In genomic region chr2:106175084-106175850, GRCh38 we compare ENCODE assay signal across 25 cellular contexts. TPM values are rescaled to one million over a fixed set of nuclear protein-coding genes. Genes with fewer than 3 reads are reported as not detected.
DNase-seq lines count a peak whose midpoint lies in the region; ATAC-seq and TF ChIP-seq lines count a peak whose summit lies in the region.
"Had no signal": no experiment of that assay in that cellular context is flagged by ENCODE, and none has a peak within 500 bp of the region (broad histone marks: within the 10 kb centered on the region; RNA-seq: fewer than 3 reads in every experiment).

No MANE protein-coding gene starts in this region.

- H3K4me3 ChIP-seq in Caco-2 (ENCODE audit: low read depth, low read length), result no peak overlapping the region
- H3K4me3 ChIP-seq in choroid plexus epithelial cell (ENCODE audit: low read depth, low read length), result no peak overlapping the region
- H3K4me3 ChIP-seq: cardiac muscle cell, gastroesophageal sphincter, mucosa of descending colon, neural progenitor cell, prostate gland, sigmoid colon, stomach, transverse colon had no signal

- intact Hi-C loops in Caco-2 (cut with micrococcal nuclease; ENCODE audit: unreplicated experiment), result no loop called here

- H3K27me3 Mint-ChIP-seq in Caco-2 (ENCODE audit: insufficient read depth, unreplicated experiment), result no peaks in the 10 kb centered on the region
- H3K27me3 Mint-ChIP-seq in stimulated activated memory B cell treated with anti-CD40 and anti-IgM and Interleukin-4, amounts not matched to agents 10 μg/mL and 1 μg/mL and 100 μg/mL, for 72 hours, result no peaks in the 10 kb centered on the region
- no peaks in the 10 kb centered on the region for H3K27me3 Mint-ChIP-seq in progenitor cell of endocrine pancreas

- H3K27ac Mint-ChIP-seq in Caco-2 (ENCODE audit: unreplicated experiment), result peak overlapping the region; percentile 17
- H3K27ac Mint-ChIP-seq in stimulated activated memory B cell treated with anti-CD40 and anti-IgM and Interleukin-4, amounts not matched to agents 10 μg/mL and 1 μg/mL and 100 μg/mL, for 72 hours, result peak overlapping the region; percentile 25
- H3K27ac Mint-ChIP-seq in progenitor cell of endocrine pancreas, result no peak overlapping the region
- H3K27ac Mint-ChIP-seq: neural progenitor cell, WTC11 had no signal

- H3K9me3 ChIP-seq in Caco-2, result no peaks in the 10 kb centered on the region
- H3K9me3 ChIP-seq: gastroesophageal sphincter, mucosa of descending colon, prostate gland, sigmoid colon, stomach, transverse colon had no signal

- H3K27me3 ChIP-seq in Caco-2 (replicated peaks; ENCODE audit: control insufficient read depth, insufficient read depth, low read length), result no peaks in the 10 kb centered on the region
- H3K27me3 ChIP-seq: cardiac muscle cell, gastroesophageal sphincter, neural progenitor cell, sigmoid colon, stomach, transverse colon had no signal

- CTCF ChIA-PET in Caco-2 (lab: Charles Lee), result no interaction called here

- POLR2A ChIA-PET in Caco-2 (lab: Charles Lee), result no interaction called here

- H3K36me3 ChIP-seq in Caco-2 (ENCODE audit: control insufficient read depth, insufficient read depth, low read length), result peaks cover 2% of the 10 kb centered on the region; the same call in 1 of the 2 replicates
- H3K36me3 ChIP-seq: cardiac muscle cell, gastroesophageal sphincter, neural progenitor cell, prostate gland, sigmoid colon, stomach, transverse colon had no signal

- no peaks in the 10 kb centered on the region for H3K9me3 Mint-ChIP-seq in Caco-2 (ENCODE audit: unreplicated experiment)
- H3K9me3 Mint-ChIP-seq in stimulated activated memory B cell treated with anti-CD40 and anti-IgM and Interleukin-4, amounts not matched to agents 10 μg/mL and 1 μg/mL and 100 μg/mL, for 72 hours, result no peaks in the 10 kb centered on the region
- no peaks in the 10 kb centered on the region for H3K9me3 Mint-ChIP-seq in progenitor cell of endocrine pancreas (ENCODE audit: low read depth)
- H3K9me3 Mint-ChIP-seq: neural progenitor cell, WTC11 had no signal

- H3K4me1 ChIP-seq in Caco-2, result peaks cover 11% of the 10 kb centered on the region
- H3K4me1 ChIP-seq: prostate gland, transverse colon had no signal

- H3K4me3 Mint-ChIP-seq in Caco-2 (ENCODE audit: unreplicated experiment) (no peak overlapping the region), progenitor cell of endocrine pancreas (ENCODE audit: low read depth) (no peak overlapping the region)
- H3K4me3 Mint-ChIP-seq in stimulated activated memory B cell treated with anti-CD40 and anti-IgM and Interleukin-4, amounts not matched to agents 10 μg/mL and 1 μg/mL and 100 μg/mL, for 72 hours, result no peak overlapping the region
- H3K4me3 Mint-ChIP-seq: neural progenitor cell, WTC11 had no signal

- TF ChIP-seq CTCF in Caco-2 (IDR thresholded peaks at IDR 0.05; ENCODE audit: insufficient read depth in 1 of 2, low read depth in 1 of 2, low read length in 1 of 2, severe bottlenecking in 1 of 2, unreplicated experiment in 1 of 2) (no peak), choroid plexus epithelial cell (conservative IDR thresholded peaks at IDR 0.05; ENCODE audit: low read depth, low read length) (no peak), progenitor cell of endocrine pancreas (IDR thresholded peaks at IDR 0.05; ENCODE audit: unreplicated experiment) (no peak)

- no TSS peak for BruUV-seq in Caco-2 (replicated peaks; lab: Mats Ljungman, UMichigan)

- peaks cover 8% of the 10 kb centered on the region for H3K4me1 Mint-ChIP-seq in Caco-2 (ENCODE audit: low read depth, unreplicated experiment)
- peaks cover 40% of the 10 kb centered on the region for H3K4me1 Mint-ChIP-seq in stimulated activated memory B cell treated with anti-CD40 and anti-IgM and Interleukin-4, amounts not matched to agents 10 μg/mL and 1 μg/mL and 100 μg/mL, for 72 hours
- peaks cover 14% of the 10 kb centered on the region for H3K4me1 Mint-ChIP-seq in progenitor cell of endocrine pancreas (ENCODE audit: low read depth)

- DNase-seq in Caco-2, result no peak
- DNase-seq in choroid plexus epithelial cell (ENCODE audit: low read depth), result peak; percentile 42
- DNase-seq in progenitor cell of endocrine pancreas (ENCODE audit: low spot score, unreplicated experiment), result no peak
- DNase-seq in OCI-M2 (lab: John Stamatoyannopoulos, UW; ENCODE audit: unreplicated experiment), result no peak
- no peak for DNase-seq in activated CD8-positive, alpha-beta memory T cell treated with anti-CD3 and anti-CD28 coated beads for 24 hours
- DNase-seq: activated CD4-positive, alpha-beta T cell treated with anti-CD3 and anti-CD28 coated beads, Interleukin-2, amount 50 U/mL, for 4 hours; activated gamma-delta T cell treated with Interleukin-2 at 50 U/mL for 16 hours; DMS79; HCEC 1CT; mucosa of descending colon; NCI-H1105; NCI-H2029 treated with DMSO at 0.1 percent for 48 hours; NCI-H226; sigmoid colon; stomach; T1000; transverse colon had no signal

- ATAC-seq in HG03175 (IDR thresholded peaks at IDR 0.05; ENCODE audit: unreplicated experiment), result peak; percentile 47
- no peak for ATAC-seq in stimulated activated memory B cell treated with anti-CD40 and anti-IgM and Interleukin-4, amounts not matched to agents 10 μg/mL and 1 μg/mL and 100 μg/mL, for 72 hours
- ATAC-seq: gastroesophageal sphincter, HepG2, mucosa of descending colon, WTC11 had no signal

- H3K36me3 Mint-ChIP-seq in Caco-2 (ENCODE audit: insufficient read depth, unreplicated experiment) (peaks cover 10% of the 10 kb centered on the region), progenitor cell of endocrine pancreas (ENCODE audit: insufficient read depth) (peaks cover 4% of the 10 kb centered on the region)
- peaks cover 19% of the 10 kb centered on the region for H3K36me3 Mint-ChIP-seq in stimulated activated memory B cell treated with anti-CD40 and anti-IgM and Interleukin-4, amounts not matched to agents 10 μg/mL and 1 μg/mL and 100 μg/mL, for 72 hours

RNA-seq across cellular contexts. Expression of gene UXS1, which starts 18.8 kb away (rescaled TPM):
- total RNA-seq in Caco-2 (2022) (71.5 and 72.7 TPM in 2 replicates), progenitor cell of endocrine pancreas (60.7 and 62.1 TPM in 2 replicates)
